ENCODE assay signal across 1 cellular context in the genomic region with DNA sequence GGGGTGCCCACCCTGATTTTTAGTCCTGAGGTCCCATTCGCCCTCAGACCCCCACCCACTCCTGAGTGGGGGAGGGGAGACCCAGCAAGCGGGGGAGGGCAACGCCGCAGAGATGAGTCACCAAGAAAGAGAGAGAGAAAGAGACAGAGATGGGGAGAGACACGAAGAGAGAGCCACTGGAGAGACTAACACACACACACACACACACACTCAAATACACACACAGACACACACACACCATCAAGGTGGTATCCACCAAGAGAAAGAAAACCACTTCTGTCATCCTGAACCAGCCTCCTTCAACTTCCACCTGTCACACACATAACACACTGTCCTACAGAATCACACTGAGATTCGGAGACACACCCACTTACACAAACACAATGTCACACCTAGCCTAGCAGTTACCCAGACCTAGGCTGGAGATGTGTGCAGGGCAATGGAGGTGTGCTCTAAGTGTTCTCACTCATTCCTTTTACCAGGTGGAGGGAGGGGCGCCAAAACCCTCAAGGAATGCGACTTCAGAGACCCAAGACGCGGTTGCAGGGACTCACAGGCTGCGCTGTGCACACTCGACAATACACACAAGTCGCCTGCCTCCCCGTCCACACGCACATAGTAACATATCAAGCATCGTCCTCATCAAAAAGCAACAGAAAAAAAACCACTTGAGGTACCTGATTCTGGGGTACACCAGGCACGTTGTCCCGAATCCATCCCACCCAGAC.
TF ChIP-seq lines count a peak whose summit lies in the region.

No MANE protein-coding gene starts in this region.

TF ChIP-seq in HepG2, 621 proteins besides CTCF, POLR2A, EP300 and RAD21:
- TF ChIP-seq DPF2 (CRISPR knock-in tag; IDR thresholded peaks at IDR 0.05; ENCODE audit: borderline replicate concordance, low read depth) (no peak), ISL2 (CRISPR knock-in tag; IDR thresholded peaks at IDR 0.05) (no peak), PHB2 (IDR thresholded peaks at IDR 0.05; ENCODE audit: partially characterized antibody) (no peak), SKI (IDR thresholded peaks at IDR 0.05; ENCODE audit: partially characterized antibody) (no peak), TBL1XR1 (IDR thresholded peaks at IDR 0.05; ENCODE audit: borderline replicate concordance, low read length, partially characterized antibody) (no peak), ZNF703 (CRISPR knock-in tag; IDR thresholded peaks at IDR 0.05; ENCODE audit: borderline replicate concordance) (no peak), NCOA1 (CRISPR knock-in tag; IDR thresholded peaks at IDR 0.05) (no peak), EEA1 (CRISPR knock-in tag; IDR thresholded peaks at IDR 0.05; ENCODE audit: borderline replicate concordance) (no peak), HMGA1 (CRISPR knock-in tag; conservative IDR thresholded peaks at IDR 0.05) (no peak), MAF1 (CRISPR knock-in tag; IDR thresholded peaks at IDR 0.05; ENCODE audit: borderline replicate concordance) (no peak), FOSL2 (CRISPR knock-in tag; IDR thresholded peaks at IDR 0.05) (0 out of 2 replicates have a peak, but pooled peaks have one; percentile 2), MED13 (CRISPR knock-in tag; IDR thresholded peaks at IDR 0.05) (no peak), ZNF501 (CRISPR knock-in tag; IDR thresholded peaks at IDR 0.05) (0 out of 2 replicates have a peak, but pooled peaks have one; percentile 12), KDM5A (IDR thresholded peaks at IDR 0.05; ENCODE audit: borderline replicate concordance, low read length) (no peak), JUNB (CRISPR knock-in tag; IDR thresholded peaks at IDR 0.05; ENCODE audit: borderline replicate concordance) (0 out of 2 replicates have a peak, but pooled peaks have one; percentile 16), ZNF224 (CRISPR knock-in tag; IDR thresholded peaks at IDR 0.05) (no peak), ZNF225 (CRISPR knock-in tag; IDR thresholded peaks at IDR 0.05) (no peak), IKZF4 (CRISPR knock-in tag; IDR thresholded peaks at IDR 0.05; ENCODE audit: borderline replicate concordance, low read depth, not compliant biosample characterization) (no peak), ZNF234 (CRISPR knock-in tag; conservative IDR thresholded peaks at IDR 0.05) (no peak)
- TF ChIP-seq, protein P1, sequence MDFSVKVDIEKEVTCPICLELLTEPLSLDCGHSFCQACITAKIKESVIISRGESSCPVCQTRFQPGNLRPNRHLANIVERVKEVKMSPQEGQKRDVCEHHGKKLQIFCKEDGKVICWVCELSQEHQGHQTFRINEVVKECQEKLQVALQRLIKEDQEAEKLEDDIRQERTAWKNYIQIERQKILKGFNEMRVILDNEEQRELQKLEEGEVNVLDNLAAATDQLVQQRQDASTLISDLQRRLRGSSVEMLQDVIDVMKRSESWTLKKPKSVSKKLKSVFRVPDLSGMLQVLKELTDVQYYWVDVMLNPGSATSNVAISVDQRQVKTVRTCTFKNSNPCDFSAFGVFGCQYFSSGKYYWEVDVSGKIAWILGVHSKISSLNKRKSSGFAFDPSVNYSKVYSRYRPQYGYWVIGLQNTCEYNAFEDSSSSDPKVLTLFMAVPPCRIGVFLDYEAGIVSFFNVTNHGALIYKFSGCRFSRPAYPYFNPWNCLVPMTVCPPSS (IDR thresholded peaks at IDR 0.05): no peak
- TF ChIP-seq, protein P2, sequence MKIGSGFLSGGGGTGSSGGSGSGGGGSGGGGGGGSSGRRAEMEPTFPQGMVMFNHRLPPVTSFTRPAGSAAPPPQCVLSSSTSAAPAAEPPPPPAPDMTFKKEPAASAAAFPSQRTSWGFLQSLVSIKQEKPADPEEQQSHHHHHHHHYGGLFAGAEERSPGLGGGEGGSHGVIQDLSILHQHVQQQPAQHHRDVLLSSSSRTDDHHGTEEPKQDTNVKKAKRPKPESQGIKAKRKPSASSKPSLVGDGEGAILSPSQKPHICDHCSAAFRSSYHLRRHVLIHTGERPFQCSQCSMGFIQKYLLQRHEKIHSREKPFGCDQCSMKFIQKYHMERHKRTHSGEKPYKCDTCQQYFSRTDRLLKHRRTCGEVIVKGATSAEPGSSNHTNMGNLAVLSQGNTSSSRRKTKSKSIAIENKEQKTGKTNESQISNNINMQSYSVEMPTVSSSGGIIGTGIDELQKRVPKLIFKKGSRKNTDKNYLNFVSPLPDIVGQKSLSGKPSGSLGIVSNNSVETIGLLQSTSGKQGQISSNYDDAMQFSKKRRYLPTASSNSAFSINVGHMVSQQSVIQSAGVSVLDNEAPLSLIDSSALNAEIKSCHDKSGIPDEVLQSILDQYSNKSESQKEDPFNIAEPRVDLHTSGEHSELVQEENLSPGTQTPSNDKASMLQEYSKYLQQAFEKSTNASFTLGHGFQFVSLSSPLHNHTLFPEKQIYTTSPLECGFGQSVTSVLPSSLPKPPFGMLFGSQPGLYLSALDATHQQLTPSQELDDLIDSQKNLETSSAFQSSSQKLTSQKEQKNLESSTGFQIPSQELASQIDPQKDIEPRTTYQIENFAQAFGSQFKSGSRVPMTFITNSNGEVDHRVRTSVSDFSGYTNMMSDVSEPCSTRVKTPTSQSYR (CRISPR knock-in tag; IDR thresholded peaks at IDR 0.05; ENCODE audit: borderline replicate concordance): peak; percentile 38; the same call in 1 of the 2 replicates
- TF ChIP-seq, protein P3, sequence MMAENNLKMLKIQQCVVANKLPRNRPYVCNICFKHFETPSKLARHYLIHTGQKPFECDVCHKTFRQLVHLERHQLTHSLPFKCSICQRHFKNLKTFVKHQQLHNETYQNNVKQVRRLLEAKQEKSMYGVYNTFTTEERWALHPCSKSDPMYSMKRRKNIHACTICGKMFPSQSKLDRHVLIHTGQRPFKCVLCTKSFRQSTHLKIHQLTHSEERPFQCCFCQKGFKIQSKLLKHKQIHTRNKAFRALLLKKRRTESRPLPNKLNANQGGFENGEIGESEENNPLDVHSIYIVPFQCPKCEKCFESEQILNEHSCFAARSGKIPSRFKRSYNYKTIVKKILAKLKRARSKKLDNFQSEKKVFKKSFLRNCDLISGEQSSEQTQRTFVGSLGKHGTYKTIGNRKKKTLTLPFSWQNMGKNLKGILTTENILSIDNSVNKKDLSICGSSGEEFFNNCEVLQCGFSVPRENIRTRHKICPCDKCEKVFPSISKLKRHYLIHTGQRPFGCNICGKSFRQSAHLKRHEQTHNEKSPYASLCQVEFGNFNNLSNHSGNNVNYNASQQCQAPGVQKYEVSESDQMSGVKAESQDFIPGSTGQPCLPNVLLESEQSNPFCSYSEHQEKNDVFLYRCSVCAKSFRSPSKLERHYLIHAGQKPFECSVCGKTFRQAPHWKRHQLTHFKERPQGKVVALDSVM (CRISPR knock-in tag; IDR thresholded peaks at IDR 0.05): no peak
- TF ChIP-seq, protein P4, sequence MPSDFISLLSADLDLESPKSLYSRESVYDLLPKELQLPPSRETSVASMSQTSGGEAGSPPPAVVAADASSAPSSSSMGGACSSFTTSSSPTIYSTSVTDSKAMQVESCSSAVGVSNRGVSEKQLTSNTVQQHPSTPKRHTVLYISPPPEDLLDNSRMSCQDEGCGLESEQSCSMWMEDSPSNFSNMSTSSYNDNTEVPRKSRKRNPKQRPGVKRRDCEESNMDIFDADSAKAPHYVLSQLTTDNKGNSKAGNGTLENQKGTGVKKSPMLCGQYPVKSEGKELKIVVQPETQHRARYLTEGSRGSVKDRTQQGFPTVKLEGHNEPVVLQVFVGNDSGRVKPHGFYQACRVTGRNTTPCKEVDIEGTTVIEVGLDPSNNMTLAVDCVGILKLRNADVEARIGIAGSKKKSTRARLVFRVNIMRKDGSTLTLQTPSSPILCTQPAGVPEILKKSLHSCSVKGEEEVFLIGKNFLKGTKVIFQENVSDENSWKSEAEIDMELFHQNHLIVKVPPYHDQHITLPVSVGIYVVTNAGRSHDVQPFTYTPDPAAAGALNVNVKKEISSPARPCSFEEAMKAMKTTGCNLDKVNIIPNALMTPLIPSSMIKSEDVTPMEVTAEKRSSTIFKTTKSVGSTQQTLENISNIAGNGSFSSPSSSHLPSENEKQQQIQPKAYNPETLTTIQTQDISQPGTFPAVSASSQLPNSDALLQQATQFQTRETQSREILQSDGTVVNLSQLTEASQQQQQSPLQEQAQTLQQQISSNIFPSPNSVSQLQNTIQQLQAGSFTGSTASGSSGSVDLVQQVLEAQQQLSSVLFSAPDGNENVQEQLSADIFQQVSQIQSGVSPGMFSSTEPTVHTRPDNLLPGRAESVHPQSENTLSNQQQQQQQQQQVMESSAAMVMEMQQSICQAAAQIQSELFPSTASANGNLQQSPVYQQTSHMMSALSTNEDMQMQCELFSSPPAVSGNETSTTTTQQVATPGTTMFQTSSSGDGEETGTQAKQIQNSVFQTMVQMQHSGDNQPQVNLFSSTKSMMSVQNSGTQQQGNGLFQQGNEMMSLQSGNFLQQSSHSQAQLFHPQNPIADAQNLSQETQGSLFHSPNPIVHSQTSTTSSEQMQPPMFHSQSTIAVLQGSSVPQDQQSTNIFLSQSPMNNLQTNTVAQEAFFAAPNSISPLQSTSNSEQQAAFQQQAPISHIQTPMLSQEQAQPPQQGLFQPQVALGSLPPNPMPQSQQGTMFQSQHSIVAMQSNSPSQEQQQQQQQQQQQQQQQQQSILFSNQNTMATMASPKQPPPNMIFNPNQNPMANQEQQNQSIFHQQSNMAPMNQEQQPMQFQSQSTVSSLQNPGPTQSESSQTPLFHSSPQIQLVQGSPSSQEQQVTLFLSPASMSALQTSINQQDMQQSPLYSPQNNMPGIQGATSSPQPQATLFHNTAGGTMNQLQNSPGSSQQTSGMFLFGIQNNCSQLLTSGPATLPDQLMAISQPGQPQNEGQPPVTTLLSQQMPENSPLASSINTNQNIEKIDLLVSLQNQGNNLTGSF (CRISPR knock-in tag; IDR thresholded peaks at IDR 0.05): no peak
- TF ChIP-seq, protein P5, sequence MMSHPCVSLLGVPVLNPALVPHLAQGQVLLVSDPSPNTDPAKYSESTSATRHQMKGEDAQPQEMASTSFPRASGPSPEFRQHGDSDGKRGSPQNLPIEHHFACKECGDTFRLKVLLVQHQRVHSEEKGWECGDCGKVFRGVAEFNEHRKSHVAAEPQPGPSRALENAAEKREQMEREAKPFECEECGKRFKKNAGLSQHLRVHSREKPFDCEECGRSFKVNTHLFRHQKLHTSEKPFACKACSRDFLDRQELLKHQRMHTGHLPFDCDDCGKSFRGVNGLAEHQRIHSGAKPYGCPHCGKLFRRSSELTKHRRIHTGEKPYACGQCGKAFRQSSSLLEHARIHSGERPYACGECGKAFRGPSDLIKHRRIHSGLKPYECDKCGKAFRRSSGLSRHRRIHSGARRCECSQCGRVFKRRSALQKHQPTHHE (CRISPR knock-in tag; IDR thresholded peaks at IDR 0.05; ENCODE audit: borderline replicate concordance): no peak
- TF ChIP-seq, protein P6, sequence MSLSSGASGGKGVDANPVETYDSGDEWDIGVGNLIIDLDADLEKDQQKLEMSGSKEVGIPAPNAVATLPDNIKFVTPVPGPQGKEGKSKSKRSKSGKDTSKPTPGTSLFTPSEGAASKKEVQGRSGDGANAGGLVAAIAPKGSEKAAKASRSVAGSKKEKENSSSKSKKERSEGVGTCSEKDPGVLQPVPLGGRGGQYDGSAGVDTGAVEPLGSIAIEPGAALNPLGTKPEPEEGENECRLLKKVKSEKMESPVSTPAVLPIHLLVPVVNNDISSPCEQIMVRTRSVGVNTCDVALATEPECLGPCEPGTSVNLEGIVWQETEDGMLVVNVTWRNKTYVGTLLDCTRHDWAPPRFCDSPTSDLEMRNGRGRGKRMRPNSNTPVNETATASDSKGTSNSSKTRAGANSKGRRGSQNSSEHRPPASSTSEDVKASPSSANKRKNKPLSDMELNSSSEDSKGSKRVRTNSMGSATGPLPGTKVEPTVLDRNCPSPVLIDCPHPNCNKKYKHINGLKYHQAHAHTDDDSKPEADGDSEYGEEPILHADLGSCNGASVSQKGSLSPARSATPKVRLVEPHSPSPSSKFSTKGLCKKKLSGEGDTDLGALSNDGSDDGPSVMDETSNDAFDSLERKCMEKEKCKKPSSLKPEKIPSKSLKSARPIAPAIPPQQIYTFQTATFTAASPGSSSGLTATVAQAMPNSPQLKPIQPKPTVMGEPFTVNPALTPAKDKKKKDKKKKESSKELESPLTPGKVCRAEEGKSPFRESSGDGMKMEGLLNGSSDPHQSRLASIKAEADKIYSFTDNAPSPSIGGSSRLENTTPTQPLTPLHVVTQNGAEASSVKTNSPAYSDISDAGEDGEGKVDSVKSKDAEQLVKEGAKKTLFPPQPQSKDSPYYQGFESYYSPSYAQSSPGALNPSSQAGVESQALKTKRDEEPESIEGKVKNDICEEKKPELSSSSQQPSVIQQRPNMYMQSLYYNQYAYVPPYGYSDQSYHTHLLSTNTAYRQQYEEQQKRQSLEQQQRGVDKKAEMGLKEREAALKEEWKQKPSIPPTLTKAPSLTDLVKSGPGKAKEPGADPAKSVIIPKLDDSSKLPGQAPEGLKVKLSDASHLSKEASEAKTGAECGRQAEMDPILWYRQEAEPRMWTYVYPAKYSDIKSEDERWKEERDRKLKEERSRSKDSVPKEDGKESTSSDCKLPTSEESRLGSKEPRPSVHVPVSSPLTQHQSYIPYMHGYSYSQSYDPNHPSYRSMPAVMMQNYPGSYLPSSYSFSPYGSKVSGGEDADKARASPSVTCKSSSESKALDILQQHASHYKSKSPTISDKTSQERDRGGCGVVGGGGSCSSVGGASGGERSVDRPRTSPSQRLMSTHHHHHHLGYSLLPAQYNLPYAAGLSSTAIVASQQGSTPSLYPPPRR (CRISPR knock-in tag; IDR thresholded peaks at IDR 0.05; ENCODE audit: borderline replicate concordance): no peak
- TF ChIP-seq, protein P7, sequence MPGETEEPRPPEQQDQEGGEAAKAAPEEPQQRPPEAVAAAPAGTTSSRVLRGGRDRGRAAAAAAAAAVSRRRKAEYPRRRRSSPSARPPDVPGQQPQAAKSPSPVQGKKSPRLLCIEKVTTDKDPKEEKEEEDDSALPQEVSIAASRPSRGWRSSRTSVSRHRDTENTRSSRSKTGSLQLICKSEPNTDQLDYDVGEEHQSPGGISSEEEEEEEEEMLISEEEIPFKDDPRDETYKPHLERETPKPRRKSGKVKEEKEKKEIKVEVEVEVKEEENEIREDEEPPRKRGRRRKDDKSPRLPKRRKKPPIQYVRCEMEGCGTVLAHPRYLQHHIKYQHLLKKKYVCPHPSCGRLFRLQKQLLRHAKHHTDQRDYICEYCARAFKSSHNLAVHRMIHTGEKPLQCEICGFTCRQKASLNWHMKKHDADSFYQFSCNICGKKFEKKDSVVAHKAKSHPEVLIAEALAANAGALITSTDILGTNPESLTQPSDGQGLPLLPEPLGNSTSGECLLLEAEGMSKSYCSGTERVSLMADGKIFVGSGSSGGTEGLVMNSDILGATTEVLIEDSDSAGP (CRISPR knock-in tag; IDR thresholded peaks at IDR 0.05; ENCODE audit: borderline replicate concordance): 0 out of 2 replicates have a peak, but pooled peaks have one; percentile 4
- TF ChIP-seq, protein P8, sequence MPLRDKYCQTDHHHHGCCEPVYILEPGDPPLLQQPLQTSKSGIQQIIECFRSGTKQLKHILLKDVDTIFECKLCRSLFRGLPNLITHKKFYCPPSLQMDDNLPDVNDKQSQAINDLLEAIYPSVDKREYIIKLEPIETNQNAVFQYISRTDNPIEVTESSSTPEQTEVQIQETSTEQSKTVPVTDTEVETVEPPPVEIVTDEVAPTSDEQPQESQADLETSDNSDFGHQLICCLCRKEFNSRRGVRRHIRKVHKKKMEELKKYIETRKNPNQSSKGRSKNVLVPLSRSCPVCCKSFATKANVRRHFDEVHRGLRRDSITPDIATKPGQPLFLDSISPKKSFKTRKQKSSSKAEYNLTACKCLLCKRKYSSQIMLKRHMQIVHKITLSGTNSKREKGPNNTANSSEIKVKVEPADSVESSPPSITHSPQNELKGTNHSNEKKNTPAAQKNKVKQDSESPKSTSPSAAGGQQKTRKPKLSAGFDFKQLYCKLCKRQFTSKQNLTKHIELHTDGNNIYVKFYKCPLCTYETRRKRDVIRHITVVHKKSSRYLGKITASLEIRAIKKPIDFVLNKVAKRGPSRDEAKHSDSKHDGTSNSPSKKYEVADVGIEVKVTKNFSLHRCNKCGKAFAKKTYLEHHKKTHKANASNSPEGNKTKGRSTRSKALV (CRISPR knock-in tag; IDR thresholded peaks at IDR 0.05): no peak
